In the genomic region with DNA sequence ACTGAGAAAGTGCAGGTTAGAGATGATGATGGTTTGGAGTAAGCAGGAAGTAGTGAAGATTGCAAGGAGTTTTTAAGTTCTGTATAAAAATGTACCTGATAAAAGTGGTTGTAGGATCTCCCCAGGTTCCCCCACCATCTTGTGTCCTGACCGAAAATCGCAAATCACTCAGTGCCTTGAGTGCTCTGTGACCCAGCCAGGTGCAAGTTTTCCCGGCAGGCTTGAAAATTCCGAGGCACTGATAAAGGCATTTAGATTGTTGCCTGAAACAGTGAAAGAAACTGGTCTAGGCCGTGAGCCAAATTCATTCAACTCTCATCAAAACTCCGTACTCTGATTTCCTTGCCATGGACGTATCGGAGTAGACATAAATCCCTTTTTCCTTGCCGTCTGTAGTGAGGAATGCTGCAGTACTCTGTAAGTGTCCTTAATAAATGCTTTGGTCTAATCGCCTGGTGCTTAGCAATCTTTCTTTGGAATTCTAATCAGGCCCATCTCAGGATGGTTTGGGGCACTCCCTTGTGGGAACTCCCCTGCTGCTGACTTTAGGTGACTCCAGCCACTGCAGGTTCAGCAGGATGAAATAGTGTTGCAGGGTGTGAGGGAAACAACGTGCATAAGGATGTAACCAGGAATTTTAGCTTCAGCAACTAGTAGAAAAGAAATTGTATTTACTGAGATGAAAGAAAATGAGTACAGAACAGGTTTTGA, we compare ENCODE assay signal across 22 cellular contexts.
"Had no signal": no experiment of that assay in that cellular context is flagged by ENCODE, and none has a peak within 500 bp of the region (broad histone marks: within the 10 kb centered on the region; RNA-seq: fewer than 3 reads in every experiment).

No MANE protein-coding gene starts in this region.

- H3K4me1 Mint-ChIP-seq: activated B cell treated with CpG ODN at 0.5 μM for 24 hours; activated CD4-positive, alpha-beta T cell treated with anti-CD3 and anti-CD28 coated beads for 36 hours; activated naive CD8-positive, alpha-beta T cell treated with anti-CD3 and anti-CD28 coated beads for 36 hours had no signal

- H3K36me3 Mint-ChIP-seq: activated naive CD8-positive, alpha-beta T cell treated with anti-CD3 and anti-CD28 coated beads for 36 hours had no signal

- H3K27me3 Mint-ChIP-seq: activated B cell treated with CpG ODN at 0.5 μM for 24 hours; activated CD4-positive, alpha-beta T cell treated with anti-CD3 and anti-CD28 coated beads for 36 hours; activated naive CD8-positive, alpha-beta T cell treated with anti-CD3 and anti-CD28 coated beads for 36 hours had no signal

- FAIRE-seq: endometrium, islet of Langerhans had no signal

- H3K4me2 ChIP-seq: smooth muscle cell had no signal

- ATAC-seq: activated CD4-positive, alpha-beta T cell treated with anti-CD3 and anti-CD28 coated beads for 36 hours; left lobe of liver; sciatic nerve had no signal

- DNase-seq: activated B cell treated with CpG ODN at 0.5 μM for 24 hours; activated CD4-positive, alpha-beta T cell treated with anti-CD3 and anti-CD28 coated beads for 36 hours; activated CD4-positive, alpha-beta T cell treated with anti-CD3 and anti-CD28 coated beads, Interleukin-2, amount 50 U/mL, for 4 hours; activated CD8-positive, alpha-beta memory T cell treated with anti-CD3 and anti-CD28 coated beads for 24 hours; activated CD8-positive, alpha-beta memory T cell treated with anti-CD3 and anti-CD28 coated beads, Interleukin-2, amount 50 U/mL, for 4 hours; activated naive CD4-positive, alpha-beta T cell treated with Interleukin-2 at 50 U/mL for 16 hours; activated naive CD8-positive, alpha-beta T cell treated with anti-CD3 and anti-CD28 coated beads for 36 hours; activated T-cell treated with anti-CD3 and anti-CD28 coated beads, Interleukin-2, amount 50 U/mL, for 48 hours; effector CD4-positive, alpha-beta T cell; mammary epithelial cell; occipital lobe; stimulated activated CD4-positive, alpha-beta T cell treated with anti-CD3 and anti-CD28 coated beads, Interleukin-15, amount 100 ng/mL, for 24 hours; stimulated activated CD8-positive, alpha-beta memory T cell treated with anti-CD3 and anti-CD28 coated beads, Interleukin-4, amount 100 ng/mL, for 48 hours; stimulated activated naive CD4-positive, alpha-beta T cell; T1000 had no signal

- H3K27ac Mint-ChIP-seq: activated B cell treated with CpG ODN at 0.5 μM for 24 hours; activated CD4-positive, alpha-beta T cell treated with anti-CD3 and anti-CD28 coated beads for 36 hours; activated naive CD8-positive, alpha-beta T cell treated with anti-CD3 and anti-CD28 coated beads for 36 hours; nephron; T-helper 1 cell treated with Interleukin-12 subunit alpha and Interleukin-12 subunit beta and Interleukin-4 antibody, amounts not matched to agents 30 μg/mL and 1 μg/mL, for 36 hours had no signal

- H3K4me3 Mint-ChIP-seq: activated B cell treated with CpG ODN at 0.5 μM for 24 hours; activated CD4-positive, alpha-beta T cell treated with anti-CD3 and anti-CD28 coated beads for 36 hours; activated naive CD8-positive, alpha-beta T cell treated with anti-CD3 and anti-CD28 coated beads for 36 hours; nephron; T-helper 1 cell treated with Interleukin-12 subunit alpha and Interleukin-12 subunit beta and Interleukin-4 antibody, amounts not matched to agents 30 μg/mL and 1 μg/mL, for 36 hours had no signal

- H3K4me3 ChIP-seq: smooth muscle cell had no signal
